In genomic region chr19:49866933-49867782, GRCh38 we compare ENCODE assay signal across 8 cellular contexts. TPM values are rescaled to one million over a fixed set of nuclear protein-coding genes. Genes with fewer than 3 reads are reported as not detected.
DNase-seq lines count a peak whose midpoint lies in the region; TF ChIP-seq lines count a peak whose summit lies in the region.

Gene PNKP (minus strand): TSS chr19:49867576. CDS start chr19:49867204, 372 bp downstream.

- H2BK5ac ChIP-seq in neuronal stem cell (ENCODE audit: low read length), result peak within 1 kb of the TSS; percentile 84

- no peak for TF ChIP-seq CTCF in NB4 (IDR thresholded peaks at IDR 0.05; ENCODE audit: low read depth, low read length)
- TF ChIP-seq CTCF in subcutaneous adipose tissue (IDR thresholded peaks at IDR 0.05; ENCODE audit: low read depth), result no peak

- no peak within 1 kb of the TSS for H4K91ac ChIP-seq in neuronal stem cell (ENCODE audit: low read depth, low read length, poor library complexity)

- peak within 1 kb of the TSS; percentile 97 for H2AFZ ChIP-seq in neuronal stem cell (ENCODE audit: low read length)

- H3K27ac ChIP-seq in neuronal stem cell (replicated peaks; ENCODE audit: low read length), result peak within 1 kb of the TSS; percentile 93

- peaks cover 0 to 2% of the 10 kb centered on the region in 2 donors for H3K9me3 ChIP-seq in neuronal stem cell (replicated peaks in 1 of 2; ENCODE audit: control insufficient read depth in 2 of 2, insufficient read depth in 1 of 2, low read depth in 1 of 2, low read length in 2 of 2)

- peaks cover 17 to 18% of the 10 kb centered on the region in 2 donors for H3K4me1 ChIP-seq in neuronal stem cell (ENCODE audit: control insufficient read depth in 2 of 2, insufficient read depth in 1 of 2, low read depth in 1 of 2, low read length in 2 of 2)

- H3K9ac ChIP-seq in neuronal stem cell (ENCODE audit: low read depth, low read length, poor library complexity), result peak within 1 kb of the TSS; percentile 96

- H2BK120ac ChIP-seq in neuronal stem cell (ENCODE audit: low read depth, low read length), result no peak within 1 kb of the TSS

- no peak within 1 kb of the TSS for H4K8ac ChIP-seq in neuronal stem cell (ENCODE audit: low read depth, low read length)

- H2BK12ac ChIP-seq in neuronal stem cell (ENCODE audit: low read length), result peak within 1 kb of the TSS; percentile 87

- H3K4me3 ChIP-seq in NB4 (ENCODE audit: low read depth, low read length) (peak within 1 kb of the TSS; percentile 79), neuronal stem cell (ENCODE audit: low read length in 2 of 2) (peak within 1 kb of the TSS; percentile 86 to 97)

- no peaks in the 10 kb centered on the region for H3K27me3 ChIP-seq in neuronal stem cell (ENCODE audit: control insufficient read depth in 3 of 3, insufficient read depth in 3 of 3, low read depth in 1 of 3, low read length in 3 of 3)

- peak within 1 kb of the TSS; percentile 97 for H3K18ac ChIP-seq in neuronal stem cell (ENCODE audit: low read length)

- peaks cover 3% of the 10 kb centered on the region for H3K79me1 ChIP-seq in neuronal stem cell (ENCODE audit: low read depth, low read length)

- no peak within 1 kb of the TSS for H2AK5ac ChIP-seq in neuronal stem cell (ENCODE audit: low read depth, low read length)

- in situ Hi-C loops in SK-MEL-5 (cut with HindIII; ENCODE audit: low pct_unique_long_range_greater_than_20kb, low sequenced_read_pairs), result no loop called here

- no CpG with 5 or more reads among the region's 65 CpGs for WGBS in neuronal stem cell (ENCODE audit: extremely low coverage in 2 of 2, insufficient read length in 2 of 2, insufficient replicate concordance in 1 of 2), 2 donors

- no peak within 1 kb of the TSS for H3K4ac ChIP-seq in neuronal stem cell (ENCODE audit: low read length)

- peaks cover 24 to 45% of the 10 kb centered on the region in 2 donors for H3K36me3 ChIP-seq in neuronal stem cell (replicated peaks in 1 of 2; ENCODE audit: control insufficient read depth in 2 of 2, insufficient read depth in 2 of 2, low read length in 2 of 2)

- TF ChIP-seq POLR2A in NB4 (IDR thresholded peaks at IDR 0.05; ENCODE audit: extremely low read depth, insufficient read length), result peak; percentile 72

- H3K23ac ChIP-seq in neuronal stem cell (ENCODE audit: low read depth, low read length, poor library complexity), result peak within 1 kb of the TSS; percentile 89

- no peak within 1 kb of the TSS for H2BK15ac ChIP-seq in neuronal stem cell (ENCODE audit: low read length)

- peak within 1 kb of the TSS; percentile 95 for H3K14ac ChIP-seq in neuronal stem cell (ENCODE audit: low read length)

- DNase-seq in ELF-1 (ENCODE audit: low read depth, low spot score) (peak; percentile 96), HCEC 1CT (peak; percentile 91), NB4 (ENCODE audit: low read depth) (peak; percentile 93), SK-MEL-5 (ENCODE audit: low read depth, low spot score) (peak; percentile 90), foreskin melanocyte (peak; percentile 92), neuronal stem cell (ENCODE audit: low spot score) (peak; percentile 87)
- peak; percentile 61 to 82 (median 81) for DNase-seq in activated naive CD4-positive, alpha-beta T cell (lab: John Stamatoyannopoulos, UW)

- peak within 1 kb of the TSS; percentile 67 for H3K4me2 ChIP-seq in neuronal stem cell (ENCODE audit: insufficient read depth, low read length, poor library complexity, severe bottlenecking)

RNA-seq across cellular contexts. Expression of gene PNKP, which starts in this region (rescaled TPM):
- 33.8 and 35.9 TPM in 2 replicates for total RNA-seq in SK-MEL-5 (2014; rRNA removed; shearing (Covaris generic))
- 32.6 and 35.4 TPM in 2 replicates for polyA plus RNA-seq in SK-MEL-5 (2015; cell fraction: cytosol; rRNA removed)
- 170 and 183 TPM in 2 replicates for polyA plus RNA-seq in SK-MEL-5 (2015; cell fraction: nucleus; rRNA removed)
- 56.3 TPM for polyA plus RNA-seq in neuronal stem cell (2013, experiment 1 of 2)
- 62.9 TPM for polyA plus RNA-seq in neuronal stem cell (2013, experiment 2 of 2)
- total RNA-seq in subcutaneous adipose tissue, result 10 to 100 TPM; 25.9 to 48.0 (median 38.7) TPM

Comparison
In these comparisons a context has a peak if more than half of its experiments do, and no peak if none do; other contexts are left out.
1. Peak in every context shown above with its lines: DNase-seq, H3K4me3 ChIP-seq and H3K27ac ChIP-seq.